In the genomic region with DNA sequence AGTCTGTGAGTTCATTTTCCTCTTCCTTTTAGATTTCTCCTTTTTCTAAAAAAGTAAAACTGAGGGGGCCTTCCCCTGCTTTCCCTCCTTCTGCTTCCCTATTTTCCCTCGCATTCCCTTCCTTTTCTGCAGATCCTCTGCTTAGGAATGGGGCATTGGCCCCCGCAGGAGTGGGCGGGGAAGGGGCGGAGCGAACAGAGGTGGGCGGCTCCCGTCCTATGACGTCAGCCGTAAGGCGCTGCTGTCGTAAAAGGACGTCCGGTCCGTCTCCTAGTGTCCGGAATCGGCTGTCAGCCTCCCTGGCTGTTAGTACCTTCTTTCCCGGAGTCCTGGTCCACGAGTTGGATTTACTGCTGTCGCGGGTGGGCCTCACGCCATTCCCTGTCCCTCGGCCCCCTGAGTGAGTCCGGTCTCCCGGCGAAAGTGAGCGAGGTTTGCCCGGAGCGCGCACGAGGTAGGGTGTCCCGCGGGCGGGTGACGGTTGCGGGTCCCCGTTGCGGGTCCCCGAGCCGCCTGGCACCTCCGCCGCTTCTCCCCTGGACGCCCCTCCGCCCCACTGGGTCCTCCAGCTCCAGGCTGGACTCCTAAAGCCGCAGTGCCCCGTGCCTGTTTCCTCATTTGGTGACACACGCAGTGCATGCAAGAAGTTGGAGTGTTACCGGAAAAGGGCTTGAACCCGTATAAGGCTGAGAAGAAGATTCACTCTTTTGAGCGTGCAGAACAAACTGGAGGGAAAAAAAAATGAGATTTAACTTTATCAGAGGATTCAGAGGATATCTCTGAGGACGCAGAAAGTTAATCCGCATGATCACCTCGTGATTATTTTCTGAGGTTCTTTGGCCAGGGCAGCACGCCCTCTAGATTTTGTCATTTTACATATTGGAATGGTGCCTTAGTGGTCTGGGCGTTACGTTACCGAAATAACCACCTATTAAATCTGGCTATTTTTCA, we compare ENCODE assay signal across 1 cellular context.
A peak's percentile ranks its signal among the peaks of the same experiment; 100 is the strongest.
TF ChIP-seq lines count a peak whose summit lies in the region.

A gene (plus strand): TSS at position 241 of the 951 bp plus-strand sequence. CDS start 1,477 bp downstream, outside the sequence.

TF ChIP-seq in IMR-90, 13 proteins besides CTCF, POLR2A, EP300 and RAD21:
- TF ChIP-seq MXI1 (IDR thresholded peaks at IDR 0.05; ENCODE audit: borderline replicate concordance, low read depth, low read length), result peak; percentile 75; the same call in 1 of the 2 replicates
- TF ChIP-seq MAFK (IDR thresholded peaks at IDR 0.05; ENCODE audit: low read depth, low read length), result no peak
- TF ChIP-seq FOS (IDR thresholded peaks at IDR 0.05; ENCODE audit: low read depth, low read length), result peak; percentile 2; the same call in 1 of the 2 replicates
- TF ChIP-seq BHLHE40 (IDR thresholded peaks at IDR 0.05; ENCODE audit: low read depth, low read length), result no peak
- TF ChIP-seq RCOR1 (IDR thresholded peaks at IDR 0.05; ENCODE audit: insufficient replicate concordance, low read length), result no peak
- TF ChIP-seq SMC3 (IDR thresholded peaks at IDR 0.05; ENCODE audit: low read depth, low read length), result no peak
- no peak for TF ChIP-seq NFE2L2 (IDR thresholded peaks at IDR 0.05; ENCODE audit: low read depth, low read length)
- no peak for TF ChIP-seq RFX5 (IDR thresholded peaks at IDR 0.05; ENCODE audit: low read depth, low read length)
- TF ChIP-seq, protein P1, sequence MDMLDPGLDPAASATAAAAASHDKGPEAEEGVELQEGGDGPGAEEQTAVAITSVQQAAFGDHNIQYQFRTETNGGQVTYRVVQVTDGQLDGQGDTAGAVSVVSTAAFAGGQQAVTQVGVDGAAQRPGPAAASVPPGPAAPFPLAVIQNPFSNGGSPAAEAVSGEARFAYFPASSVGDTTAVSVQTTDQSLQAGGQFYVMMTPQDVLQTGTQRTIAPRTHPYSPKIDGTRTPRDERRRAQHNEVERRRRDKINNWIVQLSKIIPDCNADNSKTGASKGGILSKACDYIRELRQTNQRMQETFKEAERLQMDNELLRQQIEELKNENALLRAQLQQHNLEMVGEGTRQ (IDR thresholded peaks at IDR 0.05; ENCODE audit: low read depth, low read length), result no peak
- no peak for TF ChIP-seq CHD1 (IDR thresholded peaks at IDR 0.05; ENCODE audit: low read depth, low read length)
- TF ChIP-seq, protein P2, sequence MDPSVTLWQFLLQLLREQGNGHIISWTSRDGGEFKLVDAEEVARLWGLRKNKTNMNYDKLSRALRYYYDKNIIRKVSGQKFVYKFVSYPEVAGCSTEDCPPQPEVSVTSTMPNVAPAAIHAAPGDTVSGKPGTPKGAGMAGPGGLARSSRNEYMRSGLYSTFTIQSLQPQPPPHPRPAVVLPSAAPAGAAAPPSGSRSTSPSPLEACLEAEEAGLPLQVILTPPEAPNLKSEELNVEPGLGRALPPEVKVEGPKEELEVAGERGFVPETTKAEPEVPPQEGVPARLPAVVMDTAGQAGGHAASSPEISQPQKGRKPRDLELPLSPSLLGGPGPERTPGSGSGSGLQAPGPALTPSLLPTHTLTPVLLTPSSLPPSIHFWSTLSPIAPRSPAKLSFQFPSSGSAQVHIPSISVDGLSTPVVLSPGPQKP (IDR thresholded peaks at IDR 0.05; ENCODE audit: borderline replicate concordance, low read depth, low read length), result no peak
- TF ChIP-seq MAZ (IDR thresholded peaks at IDR 0.05; ENCODE audit: borderline replicate concordance, low read depth, low read length), result peak; percentile 92; the same call in 1 of the 2 replicates
- peak; percentile 11; the same call in 1 of the 2 replicates for TF ChIP-seq CEBPB (IDR thresholded peaks at IDR 0.05; ENCODE audit: low read depth, low read length)
TF ChIP-seq in IMR-90: peak in this region for 4.
